In the genomic region with DNA sequence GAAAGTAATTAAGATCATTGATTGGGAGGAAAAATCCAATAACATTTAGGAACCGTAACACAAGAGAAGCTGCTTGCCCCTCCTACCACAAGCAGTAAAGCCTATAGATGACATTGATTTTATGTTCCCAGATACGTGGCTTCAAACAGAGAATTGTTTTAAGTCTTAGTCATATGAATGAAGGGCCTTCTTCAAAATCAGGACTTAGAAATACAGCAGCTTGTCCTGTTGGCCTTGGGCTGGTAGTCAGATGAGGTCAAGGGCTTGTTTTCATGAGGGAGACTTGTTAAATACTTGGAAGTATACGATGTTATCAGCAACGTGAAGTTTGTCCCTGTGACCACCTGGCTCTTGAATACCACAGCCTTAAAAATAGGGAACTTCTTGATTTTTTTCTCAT, we compare ENCODE assay signal across 16 cellular contexts.
DNase-seq lines count a peak whose midpoint lies in the region; ATAC-seq, FAIRE-seq and TF ChIP-seq lines count a peak whose summit lies in the region.
"Had no signal": no experiment of that assay in that cellular context is flagged by ENCODE, and none has a peak within 500 bp of the region (broad histone marks: within the 10 kb centered on the region; RNA-seq: fewer than 3 reads in every experiment).

No MANE protein-coding gene starts in this region.

- H3K36me3 Mint-ChIP-seq in astrocyte (ENCODE audit: low read depth, unreplicated experiment) = peaks cover 7% of the 10 kb centered on the region

- TF ChIP-seq POLR2A in spleen (IDR thresholded peaks at IDR 0.05) = no peak

- intact Hi-C loops in spleen (cut with DNase I; ENCODE audit: low total_unique reads) = no loop called here
- intact Hi-C loops in heart right ventricle (cut with DNase I) = no loop called here

- DNase-seq in HCEC 1CT = peak; percentile 15
- DNase-seq in astrocyte (ENCODE audit: low read depth) = peak; percentile 46
- DNase-seq in iris pigment epithelial cell (ENCODE audit: low read depth) = peak; percentile 56
- no peak for DNase-seq in smooth muscle cell (lab: John Stamatoyannopoulos, UW; ENCODE audit: unreplicated experiment)
- no peak for DNase-seq in spleen
- no peak for DNase-seq in heart right ventricle
- no peak for DNase-seq in BE2C
- DNase-seq in NCI-H2107 (lab: John Stamatoyannopoulos, UW) = no peak
- DNase-seq: CD8-positive, alpha-beta memory T cell; DND-41; NCI-H187 treated with DMSO at 0.1 percent for 48 hours; NCI-H446 treated with DMSO at 0.1 percent for 48 hours; NCI-H774; PC-9; SHP77 had no signal

- H3K9ac ChIP-seq in astrocyte (ENCODE audit: low read length) = peak overlapping the region; percentile 75
- H3K9ac ChIP-seq in smooth muscle cell (ENCODE audit: low read depth) = peak overlapping the region; percentile 43

- peak overlapping the region; percentile 26 for H3K4me3 ChIP-seq in astrocyte (ENCODE audit: insufficient read depth, low read depth, low read length)
- H3K4me3 ChIP-seq in smooth muscle cell = no peak overlapping the region
- no peak overlapping the region for H3K4me3 ChIP-seq in spleen
- H3K4me3 ChIP-seq in heart right ventricle = no peak overlapping the region
- no peak overlapping the region for H3K4me3 ChIP-seq in BE2C (ENCODE audit: low read depth, low read length)
- H3K4me3 ChIP-seq: PC-9 had no signal

- peaks cover 4% of the 10 kb centered on the region for H3K79me2 ChIP-seq in astrocyte (ENCODE audit: insufficient read depth, low read length)
- H3K79me2 ChIP-seq in smooth muscle cell (ENCODE audit: low read depth) = no peaks in the 10 kb centered on the region

- no peak for FAIRE-seq in astrocyte (lab: Jason Lieb, UNC)
- FAIRE-seq: HepG2 had no signal

- H3K4me2 ChIP-seq in astrocyte (ENCODE audit: low read length) = peak overlapping the region; percentile 75
- H3K4me2 ChIP-seq in smooth muscle cell = peak overlapping the region; percentile 52
- H3K4me2 ChIP-seq: PC-9 had no signal

- no peaks in the 10 kb centered on the region for H3K36me3 ChIP-seq in astrocyte (ENCODE audit: insufficient read depth, low read length)
- H3K36me3 ChIP-seq in smooth muscle cell (ENCODE audit: low read depth) = no peaks in the 10 kb centered on the region
- peaks cover 0 to 25% (median 0%) of the 10 kb centered on the region in 6 donors for H3K36me3 ChIP-seq in spleen
- no peaks in the 10 kb centered on the region for H3K36me3 ChIP-seq in heart right ventricle
- no peaks in the 10 kb centered on the region for H3K36me3 ChIP-seq in BE2C

- H3K27ac ChIP-seq in astrocyte (ENCODE audit: low read depth, low read length) (peak overlapping the region; percentile 93), smooth muscle cell (ENCODE audit: low read depth) (peak overlapping the region; percentile 85), spleen (no peak overlapping the region), heart right ventricle (no peak overlapping the region)
- H3K27ac ChIP-seq: PC-9 had no signal

- peaks cover 18% of the 10 kb centered on the region for H3K4me1 Mint-ChIP-seq in astrocyte (ENCODE audit: low read depth, unreplicated experiment)

- peaks cover 8% of the 10 kb centered on the region for H3F3A ChIP-seq in smooth muscle cell (ENCODE audit: low read depth)

- H2AFZ ChIP-seq in astrocyte (ENCODE audit: low read depth, low read length) (no peak overlapping the region), smooth muscle cell (ENCODE audit: low read depth) (no peak overlapping the region)
- H2AFZ ChIP-seq: PC-9 had no signal

- no peak for ATAC-seq in heart right ventricle

- H3K4me1 ChIP-seq in astrocyte (ENCODE audit: insufficient read depth, low read length) (peaks cover 33% of the 10 kb centered on the region), smooth muscle cell (ENCODE audit: low read depth) (peaks cover 15% of the 10 kb centered on the region), spleen (no peaks in the 10 kb centered on the region), heart right ventricle (peaks cover 0 to 30% (median 13%) of the 10 kb centered on the region in 9 donors), BE2C (no peaks in the 10 kb centered on the region)

- no peak for TF ChIP-seq CTCF in astrocyte (IDR thresholded peaks at IDR 0.05; ENCODE audit: insufficient read depth, low read depth, low read length)
- no peak for TF ChIP-seq CTCF in smooth muscle cell (IDR thresholded peaks at IDR 0.05; ENCODE audit: borderline replicate concordance, insufficient read depth, poor library complexity, severe bottlenecking)
- no peak for TF ChIP-seq CTCF in spleen (IDR thresholded peaks at IDR 0.05 in 8 of 11, conservative IDR thresholded peaks at IDR 0.05 in 3 of 11)
- no peak for TF ChIP-seq CTCF in heart right ventricle (IDR thresholded peaks at IDR 0.05)
- TF ChIP-seq CTCF in BE2C (IDR thresholded peaks at IDR 0.05; ENCODE audit: low read depth, low read length) = no peak

- H3K9me3 ChIP-seq in astrocyte (ENCODE audit: insufficient read depth, low read depth, low read length) (no peaks in the 10 kb centered on the region), smooth muscle cell (replicated peaks; ENCODE audit: low read depth) (no peaks in the 10 kb centered on the region), spleen (peaks cover 0 to 3% (median 0%) of the 10 kb centered on the region in 8 donors), heart right ventricle (no peaks in the 10 kb centered on the region), BE2C (no peaks in the 10 kb centered on the region)

- peak overlapping the region; percentile 94 for H3K27ac Mint-ChIP-seq in astrocyte (ENCODE audit: unreplicated experiment)

- H3K27me3 Mint-ChIP-seq in astrocyte (ENCODE audit: low read depth, unreplicated experiment) = no peaks in the 10 kb centered on the region
- H3K27me3 Mint-ChIP-seq: CD8-positive, alpha-beta memory T cell had no signal

- no peaks in the 10 kb centered on the region for H3K27me3 ChIP-seq in astrocyte (ENCODE audit: insufficient read depth, low read length)
- no peaks in the 10 kb centered on the region for H3K27me3 ChIP-seq in smooth muscle cell (ENCODE audit: low read depth)
- H3K27me3 ChIP-seq in spleen (replicated peaks in 1 of 7) = no peaks in the 10 kb centered on the region
- no peaks in the 10 kb centered on the region for H3K27me3 ChIP-seq in heart right ventricle
- H3K27me3 ChIP-seq in BE2C = no peaks in the 10 kb centered on the region

- whole genome bisulfite sequencing in smooth muscle cell (ENCODE audit: low lambda C conversion rate) = 50% methylated on average over 4 of the region's 4 CpGs
- WGBS in spleen, 5 donors = 70 to 76% (median 73%) methylated on average over 4 of the region's 4 CpGs
- 75% methylated on average over 4 of the region's 4 CpGs for WGBS in heart right ventricle, 2 donors

- no peaks in the 10 kb centered on the region for H3K9me3 Mint-ChIP-seq in astrocyte (ENCODE audit: unreplicated experiment)

- H3K4me3 Mint-ChIP-seq in astrocyte (ENCODE audit: unreplicated experiment) = no peak overlapping the region
- H3K4me3 Mint-ChIP-seq: CD8-positive, alpha-beta memory T cell had no signal

- H4K20me1 ChIP-seq in astrocyte (ENCODE audit: insufficient read depth, low read length) (no peaks in the 10 kb centered on the region), smooth muscle cell (ENCODE audit: low read depth) (no peaks in the 10 kb centered on the region)

Comparison
In these comparisons a context has a peak if more than half of its experiments do, and no peak if none do; other contexts are left out.
1. DNase-seq: peak in HCEC 1CT (single experiment), astrocyte (single experiment) and iris pigment epithelial cell (single experiment); none in smooth muscle cell (single experiment), spleen (single experiment), heart right ventricle (0 of 2), BE2C (single experiment) and NCI-H2107 (single experiment).
2. H3K27ac ChIP-seq: peak in astrocyte (single experiment) and smooth muscle cell (single experiment); none in spleen (0 of 8) and heart right ventricle (0 of 10).